1 cellular context compared by ENCODE assay signal in genomic region chr12:32922546-32923297, GRCh38.
A peak's percentile ranks its signal among the peaks of the same experiment; 100 is the strongest.
TF ChIP-seq lines count a peak whose summit lies in the region.

No MANE protein-coding gene starts in this region.

TF ChIP-seq in HepG2, 621 proteins besides CTCF, POLR2A, EP300 and RAD21:
- peak; percentile 89 for TF ChIP-seq ZNF7 (CRISPR knock-in tag; IDR thresholded peaks at IDR 0.05)
- TF ChIP-seq, protein P1, sequence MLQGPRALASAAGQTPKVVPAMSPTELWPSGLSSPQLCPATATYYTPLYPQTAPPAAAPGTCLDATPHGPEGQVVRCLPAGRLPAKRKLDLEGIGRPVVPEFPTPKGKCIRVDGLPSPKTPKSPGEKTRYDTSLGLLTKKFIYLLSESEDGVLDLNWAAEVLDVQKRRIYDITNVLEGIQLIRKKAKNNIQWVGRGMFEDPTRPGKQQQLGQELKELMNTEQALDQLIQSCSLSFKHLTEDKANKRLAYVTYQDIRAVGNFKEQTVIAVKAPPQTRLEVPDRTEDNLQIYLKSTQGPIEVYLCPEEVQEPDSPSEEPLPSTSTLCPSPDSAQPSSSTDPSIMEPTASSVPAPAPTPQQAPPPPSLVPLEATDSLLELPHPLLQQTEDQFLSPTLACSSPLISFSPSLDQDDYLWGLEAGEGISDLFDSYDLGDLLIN (CRISPR knock-in tag; IDR thresholded peaks at IDR 0.05; ENCODE audit: borderline replicate concordance) = no peak
- TF ChIP-seq, protein P2, sequence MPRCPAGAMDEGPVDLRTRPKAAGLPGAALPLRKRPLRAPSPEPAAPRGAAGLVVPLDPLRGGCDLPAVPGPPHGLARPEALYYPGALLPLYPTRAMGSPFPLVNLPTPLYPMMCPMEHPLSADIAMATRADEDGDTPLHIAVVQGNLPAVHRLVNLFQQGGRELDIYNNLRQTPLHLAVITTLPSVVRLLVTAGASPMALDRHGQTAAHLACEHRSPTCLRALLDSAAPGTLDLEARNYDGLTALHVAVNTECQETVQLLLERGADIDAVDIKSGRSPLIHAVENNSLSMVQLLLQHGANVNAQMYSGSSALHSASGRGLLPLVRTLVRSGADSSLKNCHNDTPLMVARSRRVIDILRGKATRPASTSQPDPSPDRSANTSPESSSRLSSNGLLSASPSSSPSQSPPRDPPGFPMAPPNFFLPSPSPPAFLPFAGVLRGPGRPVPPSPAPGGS (CRISPR knock-in tag; IDR thresholded peaks at IDR 0.05) = no peak
